Comparison of ENCODE assay signal across 33 cellular contexts in genomic region chr7:10727636-10728035, GRCh38.
"Had no signal": no experiment of that assay in that cellular context is flagged by ENCODE, and none has a peak within 500 bp of the region (broad histone marks: within the 10 kb centered on the region; RNA-seq: fewer than 3 reads in every experiment).

No MANE protein-coding gene starts in this region.

- DNase-seq: Karpas-422, Kasumi-1, MG63, MM.1S, MV-4-11, NCI-H1048, NCI-H1092, NCI-H1092 treated with DMSO at 0.1 percent for 48 hours, NCI-H1105 treated with DMSO at 0.1 percent for 48 hours, NCI-H1417, NCI-H1417 treated with DMSO at 0.1 percent for 48 hours, NCI-H1436, NCI-H1436 treated with DMSO at 0.1 percent for 48 hours, NCI-H146, NCI-H1694, NCI-H1694 treated with DMSO at 0.1 percent for 48 hours, NCI-H187, NCI-H187 treated with DMSO at 0.1 percent for 48 hours, NCI-H1930, NCI-H2029, NCI-H2029 treated with DMSO at 0.1 percent for 48 hours, NCI-H2081, NCI-H2081 treated with DMSO at 0.1 percent for 48 hours, NCI-H2107, NCI-H2171, NCI-H2227 treated with DMSO at 0.1 percent for 48 hours, NCI-H226, NCI-H345, NCI-H446, NCI-H446 treated with DMSO at 0.1 percent for 48 hours, NCI-H510A, NCI-H510A treated with DMSO at 0.1 percent for 48 hours, NCI-H524 had no signal
